In genomic region chr18:35122586-35123224, GRCh38 we compare ENCODE assay signal across 1 cellular context.
TF ChIP-seq lines count a peak whose summit lies in the region.

No MANE protein-coding gene starts in this region.

TF ChIP-seq in GM23338, 12 proteins besides CTCF, POLR2A, EP300 and RAD21 (continued from another document):
- no peak for TF ChIP-seq NANOG (IDR thresholded peaks at IDR 0.05; ENCODE audit: borderline replicate concordance)
